10 cellular contexts compared by ENCODE assay signal in the genomic region with DNA sequence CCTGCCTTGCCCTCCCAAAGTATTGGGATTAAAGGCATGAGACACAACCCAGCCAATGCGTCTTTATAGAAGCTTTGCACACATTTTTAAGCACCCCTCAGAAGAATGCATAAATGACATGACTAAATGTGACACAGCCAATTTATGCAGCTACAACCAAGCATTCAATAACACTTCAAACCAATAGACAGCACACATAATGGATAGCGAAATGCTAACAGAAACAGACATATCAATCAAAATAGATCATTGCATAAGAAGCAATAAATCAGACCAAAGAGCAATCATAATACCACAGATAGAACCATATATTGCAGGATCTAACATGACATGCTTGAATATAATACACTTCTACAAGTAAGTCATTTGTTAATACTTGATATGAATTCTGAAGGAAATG. TPM values are rescaled to one million over a fixed set of nuclear protein-coding genes. Genes with fewer than 3 reads are reported as not detected.
"Had no signal": no experiment of that assay in that cellular context is flagged by ENCODE, and none has a peak within 500 bp of the region (broad histone marks: within the 10 kb centered on the region; RNA-seq: fewer than 3 reads in every experiment).

No MANE protein-coding gene starts in this region.

- H3K27ac Mint-ChIP-seq: IgD-negative memory B cell had no signal

- H3K4me3 ChIP-seq: K562 had no signal

- H3K27ac ChIP-seq: HL-60 had no signal

- H3K4me1 Mint-ChIP-seq: IgD-negative memory B cell had no signal

- ATAC-seq: HepG2, K562 had no signal

- DNase-seq: IMR-90, KBM-7, KG1 had no signal

- H3K27me3 Mint-ChIP-seq: IgD-negative memory B cell had no signal

- H3K4me3 Mint-ChIP-seq: IgD-negative memory B cell had no signal

- H3K9me3 Mint-ChIP-seq: IgD-negative memory B cell had no signal

- FAIRE-seq: HepG2, HTR-8/SVneo, K562 had no signal

RNA-seq across cellular contexts. Expression of a gene that starts 34.2 kb away (rescaled TPM):
- total RNA-seq: HT-29 had no signal

RNA-seq across cellular contexts. Expression of a gene that starts 34.3 kb away (rescaled TPM):
- total RNA-seq: K562 had no signal
- polyA plus RNA-seq: IgD-negative memory B cell, K562 had no signal

RNA-seq across cellular contexts. Expression of a gene that starts 55.8 kb away (rescaled TPM):
- total RNA-seq: HT-29, HT1080, IMR-90, K562 had no signal
- polyA plus RNA-seq: HepG2, IgD-negative memory B cell, IMR-90, K562 had no signal
